ENCODE assay signal across 11 cellular contexts in genomic region chr1:225996946-225997545, GRCh38. TPM values are rescaled to one million over a fixed set of nuclear protein-coding genes. Genes with fewer than 3 reads are reported as not detected.
DNase-seq lines count a peak whose midpoint lies in the region; ATAC-seq and TF ChIP-seq lines count a peak whose summit lies in the region.
"Had no signal": no experiment of that assay in that cellular context is flagged by ENCODE, and none has a peak within 500 bp of the region (broad histone marks: within the 10 kb centered on the region; RNA-seq: fewer than 3 reads in every experiment).

No MANE protein-coding gene starts in this region.

- CTCF ChIA-PET in activated CD4-positive, alpha-beta T cell treated with anti-CD3 and anti-CD28 coated beads for 36 hours (lab: Charles Lee), result interaction anchor here (0.6 to 4.8 kb wide), 5 partner anchors 11 to 200 kb away, joined by 3 to 49 read pairs (median 3); no protein-coding TSS in a partner anchor
- CTCF ChIA-PET in PC-3 (lab: Charles Lee), result interaction anchor here (1.1 kb wide), 1 partner anchor 68 kb away, joined by 3 read pairs; no protein-coding TSS in a partner anchor

- H3K9ac ChIP-seq in PC-3 (ENCODE audit: low read length), result 0 out of 2 replicates have a peak overlapping the region, but pooled peaks have one; percentile 91
- H3K9ac ChIP-seq: parathyroid adenoma had no signal

- H3K9me3 Mint-ChIP-seq in activated CD4-positive, alpha-beta T cell treated with anti-CD3 and anti-CD28 coated beads for 36 hours (ENCODE audit: low read depth), result no peaks in the 10 kb centered on the region

- H3K27ac Mint-ChIP-seq in activated CD4-positive, alpha-beta T cell treated with anti-CD3 and anti-CD28 coated beads for 36 hours, result peak overlapping the region; percentile 76

- H3K4me1 Mint-ChIP-seq in activated CD4-positive, alpha-beta T cell treated with anti-CD3 and anti-CD28 coated beads for 36 hours, result peaks cover 49% of the 10 kb centered on the region

- H3K9me3 ChIP-seq in PC-3 (ENCODE audit: low read length), result no peaks in the 10 kb centered on the region
- H3K9me3 ChIP-seq in gastrocnemius medialis, result no peaks in the 10 kb centered on the region

- peaks cover 34% of the 10 kb centered on the region for H3K36me3 ChIP-seq in PC-3 (ENCODE audit: low read depth, low read length)
- H3K36me3 ChIP-seq in gastrocnemius medialis, result peaks cover 0 to 31% of the 10 kb centered on the region in 2 donors

- H3K4me1 ChIP-seq in PC-3 (ENCODE audit: insufficient read depth, low read length), result peaks cover 23% of the 10 kb centered on the region
- peaks cover 31 to 41% of the 10 kb centered on the region in 2 donors for H3K4me1 ChIP-seq in gastrocnemius medialis
- H3K4me1 ChIP-seq: parathyroid adenoma had no signal

- ATAC-seq in activated CD4-positive, alpha-beta T cell treated with anti-CD3 and anti-CD28 coated beads for 36 hours, result no peak
- no peak for ATAC-seq in PC-3
- ATAC-seq in gastrocnemius medialis, result no peak
- ATAC-seq in HG03280 (IDR thresholded peaks at IDR 0.05; ENCODE audit: unreplicated experiment), result no peak
- ATAC-seq: activated CD4-positive, CD25-positive, alpha-beta regulatory T cell treated with anti-CD3 and anti-CD28 coated beads, Interleukin-2, amount 50 U/mL, for 24 hours had no signal

- no peak for DNase-seq in activated CD4-positive, alpha-beta T cell treated with anti-CD3 and anti-CD28 coated beads for 36 hours
- no peak for DNase-seq in activated CD4-positive, alpha-beta T cell treated with anti-CD3 and anti-CD28 coated beads, Interleukin-2, amount 50 U/mL, for 48 hours
- DNase-seq in PC-3, result no peak
- DNase-seq in dermis blood vessel endothelial cell, result peak; percentile 65
- DNase-seq in gastrocnemius medialis, result no peak
- DNase-seq in GDM1 (lab: John Stamatoyannopoulos, UW), result no peak
- no peak for DNase-seq in NCI-H2196 (lab: John Stamatoyannopoulos, UW; ENCODE audit: unreplicated experiment)
- DNase-seq: NCI-H774 had no signal

- TF ChIP-seq POLR2A in gastrocnemius medialis (IDR thresholded peaks at IDR 0.05), result no peak

- H3K4me3 Mint-ChIP-seq in activated CD4-positive, alpha-beta T cell treated with anti-CD3 and anti-CD28 coated beads for 36 hours, result peak overlapping the region; percentile 89

- intact Hi-C loops in activated CD4-positive, alpha-beta T cell treated with anti-CD3 and anti-CD28 coated beads for 36 hours (cut with DNase I, micrococcal nuclease), result loop anchor here (5.0 kb wide), 2 partner anchors 125 to 310 kb away; partner anchors contain the start of gene LIN9 (in 1 of the 2)
- intact Hi-C loops in PC-3 (cut with micrococcal nuclease) (loop anchor here (5.0 kb wide), 1 partner anchor 125 kb away; no protein-coding TSS in a partner anchor), gastrocnemius medialis (cut with DNase I; ENCODE audit: low total_unique reads) (loop anchor here (5.0 kb wide), 2 partner anchors 115 to 125 kb away; partner anchors contain the start of gene TMEM63A)

- in situ Hi-C loops in gastrocnemius medialis (cut with MboI; ENCODE audit: low sequenced_read_pairs in 4 of 4), result no loop called here

- H3K36me3 Mint-ChIP-seq in activated CD4-positive, alpha-beta T cell treated with anti-CD3 and anti-CD28 coated beads for 36 hours (ENCODE audit: low read depth), result peaks cover 28% of the 10 kb centered on the region

- H3K27me3 ChIP-seq in PC-3 (ENCODE audit: low read length) (no peaks in the 10 kb centered on the region), gastrocnemius medialis (no peaks in the 10 kb centered on the region)

- peaks cover 57% of the 10 kb centered on the region for H3K79me2 ChIP-seq in PC-3 (ENCODE audit: low read length)
- H3K79me2 ChIP-seq: parathyroid adenoma had no signal

- no peak overlapping the region for H3K27ac ChIP-seq in PC-3 (ENCODE audit: low read length)
- peak overlapping the region in 3 of 4 donors; percentile 92 to 98 (median 93) for H3K27ac ChIP-seq in gastrocnemius medialis
- H3K27ac ChIP-seq: parathyroid adenoma had no signal

- TF ChIP-seq CTCF in PC-3 (conservative IDR thresholded peaks at IDR 0.05; ENCODE audit: low read depth, low read length), result no peak
- no peak for TF ChIP-seq CTCF in gastrocnemius medialis (IDR thresholded peaks at IDR 0.05 in 4 of 5, conservative IDR thresholded peaks at IDR 0.05 in 1 of 5)

- POLR2A ChIA-PET in activated CD4-positive, alpha-beta T cell treated with anti-CD3 and anti-CD28 coated beads for 36 hours (lab: Charles Lee), result interaction anchor here (0.6 to 0.7 kb wide), 2 partner anchors 9 to 200 kb away, joined by 3 read pairs; no protein-coding TSS in a partner anchor
- POLR2A ChIA-PET in PC-3 (lab: Charles Lee; ENCODE audit: unreplicated experiment), result no interaction called here

- peak overlapping the region; percentile 98 for H3K4me2 ChIP-seq in PC-3 (ENCODE audit: low read length)

- no TSS peak for BruUV-seq in PC-3 (replicated peaks; lab: Mats Ljungman, UMichigan)

- no peaks in the 10 kb centered on the region for H3K9me2 ChIP-seq in PC-3 (replicated peaks; ENCODE audit: low read length)

- peak overlapping the region; percentile 94 for H3K4me3 ChIP-seq in PC-3 (ENCODE audit: low read length)
- peak overlapping the region in 1 of 4 donors; percentile 90 for H3K4me3 ChIP-seq in gastrocnemius medialis

- no peaks in the 10 kb centered on the region for H3K27me3 Mint-ChIP-seq in activated CD4-positive, alpha-beta T cell treated with anti-CD3 and anti-CD28 coated beads for 36 hours

- H4K20me1 ChIP-seq in PC-3 (ENCODE audit: low read length), result peaks cover 29% of the 10 kb centered on the region; the same call in 1 of the 2 replicates

- no peaks in the 10 kb centered on the region for H3F3A ChIP-seq in PC-3 (ENCODE audit: low read length, unreplicated experiment)

- H2AFZ ChIP-seq in PC-3 (ENCODE audit: low read length), result no peak overlapping the region
- H2AFZ ChIP-seq: parathyroid adenoma had no signal

RNA-seq across cellular contexts. Expression of gene SDE2, which starts 2.1 kb away (rescaled TPM):
- 10 to 100 TPM; 13.5 to 15.0 TPM for total RNA-seq in activated CD4-positive, alpha-beta T cell treated with anti-CD3 and anti-CD28 coated beads for 36 hours
- total RNA-seq in PC-3 (2014; rRNA removed) (26.1 and 30.2 TPM in 2 replicates), dermis blood vessel endothelial cell (23.9 and 32.5 TPM in 2 replicates), gastrocnemius medialis (10 to 100 TPM; 20.1 to 30.0 (median 23.0) TPM)

RNA-seq across cellular contexts. Expression of gene LEFTY2, which starts 56.0 kb away (rescaled TPM):
- not detected for total RNA-seq in activated CD4-positive, alpha-beta T cell treated with anti-CD3 and anti-CD28 coated beads for 36 hours
- total RNA-seq in PC-3 (2014; rRNA removed) (not detected in 2 replicates), dermis blood vessel endothelial cell (under 0.01 TPM in 1 of 2 replicates, not detected in the other), gastrocnemius medialis (under 1 TPM in 1 of 4 donors, not detected in 3; 0.20 TPM)
